22 cellular contexts compared by ENCODE assay signal in genomic region chr10:131591936-131592335, GRCh38.
"Had no signal": no experiment of that assay in that cellular context is flagged by ENCODE, and none has a peak within 500 bp of the region (broad histone marks: within the 10 kb centered on the region; RNA-seq: fewer than 3 reads in every experiment).

No MANE protein-coding gene starts in this region.

- H3K27ac ChIP-seq: ascending aorta, body of pancreas, SJCRH30 had no signal

- H3K4me3 ChIP-seq: ascending aorta, body of pancreas, SJCRH30 had no signal

- ATAC-seq: activated CD8-positive, alpha-beta memory T cell treated with anti-CD3 and anti-CD28 coated beads, Interleukin-2, amount 10 ng/mL, durations not matched to agents 7 days and 5 days; body of pancreas had no signal

- DNase-seq: activated B cell treated with CpG ODN at 0.5 μM for 24 hours; activated CD4-positive, alpha-beta T cell treated with anti-CD3 and anti-CD28 coated beads for 1 hour; activated CD4-positive, alpha-beta T cell treated with anti-CD3 and anti-CD28 coated beads, Interleukin-2, amount 10 ng/mL, durations not matched to agents 24 days and 14 days; activated CD4-positive, alpha-beta T cell treated with anti-CD3 and anti-CD28 coated beads, Interleukin-2, amount 50 U/mL, for 48 hours; activated CD8-positive, alpha-beta memory T cell treated with anti-CD3 and anti-CD28 coated beads, Interleukin-2, amount 10 ng/mL, durations not matched to agents 7 days and 5 days; activated effector memory CD4-positive, alpha-beta T cell treated with Interleukin-2 at 50 U/mL for 16 hours; activated naive CD4-positive, alpha-beta T cell; activated T-cell treated with anti-CD3 and anti-CD28 coated beads, Interleukin-2, amount 50 U/mL, for 24 hours; amniotic stem cell; body of pancreas; MM.1S; NCI-H1105; NCI-H1436; NCI-H1694 treated with DMSO at 0.1 percent for 48 hours; NCI-H2029 treated with DMSO at 0.1 percent for 48 hours; NCI-H345; NCI-H510A; NCI-H526 treated with DMSO at 0.1 percent for 48 hours; NCI-H82; SJCRH30; SK-N-SH had no signal

- H3K36me3 ChIP-seq: ascending aorta, SJCRH30 had no signal

- H3K27me3 ChIP-seq: ascending aorta, body of pancreas, SJCRH30 had no signal

- H3K4me1 ChIP-seq: ascending aorta, body of pancreas, SJCRH30 had no signal

- H3K9me3 ChIP-seq: ascending aorta, body of pancreas, SJCRH30, SK-N-SH had no signal
